25 cellular contexts compared by ENCODE assay signal in the genomic region with DNA sequence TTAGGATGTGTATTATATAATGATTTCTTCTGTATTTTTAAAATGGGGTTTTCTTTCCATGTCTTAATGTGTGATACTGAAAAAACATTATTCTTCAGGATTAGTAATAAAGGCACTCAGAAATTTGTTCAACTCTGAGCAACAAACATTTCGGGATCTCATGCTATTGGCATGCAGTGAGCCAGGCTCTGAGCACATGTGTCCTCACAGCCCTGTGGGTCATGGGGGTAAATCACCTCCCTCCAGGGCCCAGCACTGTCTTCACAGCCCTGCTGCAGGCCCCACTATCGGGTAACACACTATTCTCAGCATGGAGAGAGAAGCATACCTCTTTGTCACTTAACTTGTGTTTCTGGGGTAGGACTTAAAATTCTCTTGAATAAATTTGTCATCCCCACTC. TPM values are rescaled to one million over a fixed set of nuclear protein-coding genes. Genes with fewer than 3 reads are reported as not detected.
DNase-seq lines count a peak whose midpoint lies in the region; ATAC-seq and TF ChIP-seq lines count a peak whose summit lies in the region.
"Had no signal": no experiment of that assay in that cellular context is flagged by ENCODE, and none has a peak within 500 bp of the region (broad histone marks: within the 10 kb centered on the region; RNA-seq: fewer than 3 reads in every experiment).

No MANE protein-coding gene starts in this region.

- H3K9me3 Mint-ChIP-seq in activated CD4-positive, alpha-beta T cell treated with anti-CD3 and anti-CD28 coated beads for 36 hours (ENCODE audit: low read depth): peaks cover 2% of the 10 kb centered on the region

- H3K4me3 ChIP-seq in mesenchymal stem cell (ENCODE audit: insufficient read depth in 1 of 2, low read depth in 1 of 2, low read length in 2 of 2): no peak overlapping the region
- H3K4me3 ChIP-seq in spleen: no peak overlapping the region
- H3K4me3 ChIP-seq: BLaER1 treated with 17β-estradiol and CSF1 and Interleukin-3, amounts not matched to agents 10 nM and 100 nM had no signal

- no peak overlapping the region for H2BK12ac ChIP-seq in mesenchymal stem cell (ENCODE audit: low read length in 2 of 2)

- no peak overlapping the region for H2BK15ac ChIP-seq in mesenchymal stem cell (ENCODE audit: low read depth, poor library complexity, severe bottlenecking)

- H3K18ac ChIP-seq in mesenchymal stem cell (ENCODE audit: low read depth in 1 of 2, low read length in 2 of 2): no peak overlapping the region

- POLR2A ChIA-PET in activated CD4-positive, alpha-beta T cell treated with anti-CD3 and anti-CD28 coated beads for 36 hours (lab: Charles Lee): no interaction called here

- no peak overlapping the region for H2AFZ ChIP-seq in mesenchymal stem cell (ENCODE audit: low read depth, low read length)

- no peak overlapping the region for H3K4ac ChIP-seq in mesenchymal stem cell (ENCODE audit: low read depth in 1 of 2, low read length in 2 of 2)

- 78% methylated on average over 2 of the region's 2 CpGs for WGBS in mesenchymal stem cell
- 85 to 93% (median 89%) methylated on average over 2 of the region's 2 CpGs for WGBS in spleen, 5 donors

- peaks cover 1% of the 10 kb centered on the region for H3K36me3 Mint-ChIP-seq in activated CD4-positive, alpha-beta T cell treated with anti-CD3 and anti-CD28 coated beads for 36 hours (ENCODE audit: low read depth)

- peaks cover 46% of the 10 kb centered on the region for H3K27me3 Mint-ChIP-seq in activated CD4-positive, alpha-beta T cell treated with anti-CD3 and anti-CD28 coated beads for 36 hours

- CTCF ChIA-PET in activated CD4-positive, alpha-beta T cell treated with anti-CD3 and anti-CD28 coated beads for 36 hours (lab: Charles Lee): no interaction called here

- H3K4me3 Mint-ChIP-seq in activated CD4-positive, alpha-beta T cell treated with anti-CD3 and anti-CD28 coated beads for 36 hours: no peak overlapping the region
- H3K4me3 Mint-ChIP-seq: CD4-positive, alpha-beta T cell had no signal

- H3K27ac Mint-ChIP-seq in activated CD4-positive, alpha-beta T cell treated with anti-CD3 and anti-CD28 coated beads for 36 hours: no peak overlapping the region
- H3K27ac Mint-ChIP-seq: CD4-positive, alpha-beta T cell had no signal

- TF ChIP-seq POLR2A in spleen (IDR thresholded peaks at IDR 0.05): no peak

- no peak overlapping the region for H4K91ac ChIP-seq in mesenchymal stem cell (ENCODE audit: low read length)

- peaks cover 0 to 10% of the 10 kb centered on the region in 2 experiments for H3K27me3 ChIP-seq in mesenchymal stem cell (ENCODE audit: control insufficient read depth in 1 of 2, insufficient read depth in 1 of 2, low read length in 2 of 2)
- peaks cover 0 to 58% (median 5%) of the 10 kb centered on the region in 7 donors for H3K27me3 ChIP-seq in spleen (replicated peaks in 1 of 7)

- H3K9me3 ChIP-seq in mesenchymal stem cell (ENCODE audit: control insufficient read depth, low read length) (peaks cover 9% of the 10 kb centered on the region), spleen (peaks cover 0 to 13% (median 9%) of the 10 kb centered on the region in 8 donors)

- H4K8ac ChIP-seq in mesenchymal stem cell (ENCODE audit: low read length): no peak overlapping the region

- peaks cover 23% of the 10 kb centered on the region for H3K4me1 ChIP-seq in mesenchymal stem cell (ENCODE audit: control insufficient read depth, insufficient read depth, low read depth, low read length)
- H3K4me1 ChIP-seq in spleen: no peaks in the 10 kb centered on the region
- H3K4me1 ChIP-seq: BLaER1 treated with 17β-estradiol and CSF1 and Interleukin-3, amounts not matched to agents 10 nM and 100 nM had no signal

- peak overlapping the region in 1 of 2 experiments; percentile 84 for H3K23ac ChIP-seq in mesenchymal stem cell (ENCODE audit: low read length in 2 of 2)

- H3K79me1 ChIP-seq in mesenchymal stem cell (replicated peaks; ENCODE audit: low read length, poor library complexity, severe bottlenecking): no peaks in the 10 kb centered on the region

- H3K27ac ChIP-seq in mesenchymal stem cell (ENCODE audit: low read length, poor library complexity, severe bottlenecking) (peak overlapping the region; percentile 23), spleen (no peak overlapping the region)
- H3K27ac ChIP-seq: BLaER1 treated with 17β-estradiol and CSF1 and Interleukin-3, amounts not matched to agents 10 nM and 100 nM; HL-60 had no signal

- H3K14ac ChIP-seq in mesenchymal stem cell (ENCODE audit: low read length in 2 of 2): no peak overlapping the region

- no peak overlapping the region for H2BK5ac ChIP-seq in mesenchymal stem cell (ENCODE audit: low read depth, low read length, poor library complexity, severe bottlenecking)

- ATAC-seq in activated CD4-positive, alpha-beta T cell treated with anti-CD3 and anti-CD28 coated beads for 36 hours: no peak
- no peak for ATAC-seq in HG02981 (IDR thresholded peaks at IDR 0.05; ENCODE audit: unreplicated experiment)

- no peak overlapping the region for H2BK120ac ChIP-seq in mesenchymal stem cell (ENCODE audit: low read depth, low read length)

- DNase-seq in AG08395 (ENCODE audit: low spot score) (peak; percentile 34), ELR (ENCODE audit: low read depth) (peak; percentile 47), RKO (ENCODE audit: low spot score) (peak; percentile 15), mesenchymal stem cell (no peak), H4 (ENCODE audit: low spot score) (no peak), spleen (no peak)
- no peak for DNase-seq in activated CD4-positive, alpha-beta T cell treated with anti-CD3 and anti-CD28 coated beads for 36 hours
- DNase-seq: 8988T; ACHN; AML-193; CD4-positive, alpha-beta T cell; GDM1; Karpas-422; NCI-H1092 treated with DMSO at 0.1 percent for 48 hours; NCI-H1436; NCI-H187 treated with DMSO at 0.1 percent for 48 hours; NCI-H446; NCI-H524 treated with DMSO at 0.1 percent for 48 hours; NCI-H774; SK-N-SH; SW 1271 had no signal

- peak overlapping the region; percentile 57 for H2AK5ac ChIP-seq in mesenchymal stem cell (ENCODE audit: low read length, severe bottlenecking)

- H3K36me3 ChIP-seq in mesenchymal stem cell (ENCODE audit: control insufficient read depth in 1 of 2, insufficient read depth in 2 of 2, low read depth in 1 of 2, low read length in 2 of 2): no peaks in the 10 kb centered on the region
- H3K36me3 ChIP-seq in spleen: no peaks in the 10 kb centered on the region
- H3K36me3 ChIP-seq: BLaER1 treated with 17β-estradiol and CSF1 and Interleukin-3, amounts not matched to agents 10 nM and 100 nM had no signal

- H3K4me2 ChIP-seq in mesenchymal stem cell (ENCODE audit: low read length, poor library complexity, severe bottlenecking): no peak overlapping the region
- H3K4me2 ChIP-seq: BLaER1 treated with 17β-estradiol and CSF1 and Interleukin-3, amounts not matched to agents 10 nM and 100 nM; SK-N-SH had no signal

- H3K4me1 Mint-ChIP-seq in activated CD4-positive, alpha-beta T cell treated with anti-CD3 and anti-CD28 coated beads for 36 hours: no peaks in the 10 kb centered on the region

- intact Hi-C loops in activated CD4-positive, alpha-beta T cell treated with anti-CD3 and anti-CD28 coated beads for 36 hours (cut with DNase I, micrococcal nuclease): no loop called here
- intact Hi-C loops in spleen (cut with DNase I; ENCODE audit: low total_unique reads): no loop called here

- no peak for TF ChIP-seq CTCF in spleen (IDR thresholded peaks at IDR 0.05 in 8 of 11, conservative IDR thresholded peaks at IDR 0.05 in 3 of 11)

- H3K9ac ChIP-seq in mesenchymal stem cell (ENCODE audit: low read length): peak overlapping the region; percentile 7
- H3K9ac ChIP-seq: BLaER1 treated with 17β-estradiol and CSF1 and Interleukin-3, amounts not matched to agents 10 nM and 100 nM; SK-N-SH had no signal

RNA-seq across cellular contexts. Expression of a gene that starts 14.0 kb away (rescaled TPM):
- not detected for polyA plus RNA-seq in mesenchymal stem cell (2013, experiment 1 of 2)
- not detected for polyA plus RNA-seq in mesenchymal stem cell (2013, experiment 2 of 2)
- total RNA-seq in activated CD4-positive, alpha-beta T cell treated with anti-CD3 and anti-CD28 coated beads for 36 hours: not detected
- total RNA-seq in H4 (2014; rRNA removed; shearing (Covaris generic)): not detected in 2 replicates
- not detected for total RNA-seq in spleen
- not detected for polyA plus RNA-seq in spleen
- total RNA-seq: CD4-positive, alpha-beta T cell; M059J had no signal
- polyA plus RNA-seq: SK-N-SH had no signal

Comparison
In these comparisons a context has a peak if more than half of its experiments do, and no peak if none do; other contexts are left out.
1. DNase-seq: peak in AG08395 (single experiment), ELR (single experiment) and RKO (single experiment); none in mesenchymal stem cell (single experiment), activated CD4-positive, alpha-beta T cell treated with anti-CD3 and anti-CD28 coated beads for 36 hours (single experiment), H4 (single experiment) and spleen (single experiment).